ENCODE assay signal across 17 cellular contexts in genomic region chr1:17117451-17118265, GRCh38. TPM values are rescaled to one million over a fixed set of nuclear protein-coding genes. Genes with fewer than 3 reads are reported as not detected.
DNase-seq lines count a peak whose midpoint lies in the region; FAIRE-seq lines count a peak whose summit lies in the region.
"Had no signal": no experiment of that assay in that cellular context is flagged by ENCODE, and none has a peak within 500 bp of the region (broad histone marks: within the 10 kb centered on the region; RNA-seq: fewer than 3 reads in every experiment).

No MANE protein-coding gene starts in this region.

- H2BK120ac ChIP-seq in mesenchymal stem cell (ENCODE audit: low read depth, low read length): no peak overlapping the region

- DNase-seq in NCI-H2171 treated with DMSO at 0.1 percent for 48 hours (lab: John Stamatoyannopoulos, UW) (peak; percentile 46), NCI-H2171 (lab: John Stamatoyannopoulos, UW) (no peak), mesenchymal stem cell (no peak), H7 (no peak), small intestine (no peak), SW 1271 (lab: John Stamatoyannopoulos, UW) (no peak)
- DNase-seq: activated CD4-positive, alpha-beta T cell treated with anti-CD3 and anti-CD28 coated beads, Interleukin-2, amount 10 ng/mL, durations not matched to agents 24 days and 14 days; erythroblast; heart right ventricle; Peyer's patch; T-helper 1 cell had no signal

- no peak overlapping the region for H2BK5ac ChIP-seq in mesenchymal stem cell (ENCODE audit: low read depth, low read length, poor library complexity, severe bottlenecking)

- H2BK12ac ChIP-seq in mesenchymal stem cell (ENCODE audit: low read length in 2 of 2): no peak overlapping the region

- H3K4me3 ChIP-seq in mesenchymal stem cell (ENCODE audit: insufficient read depth in 1 of 2, low read depth in 1 of 2, low read length in 2 of 2) (peak overlapping the region in 1 of 2 experiments; percentile 72), H7 (ENCODE audit: insufficient read depth, low read depth, low read length) (no peak overlapping the region; the same call in 1 of the 2 replicates), small intestine (ENCODE audit: low read depth in 1 of 2, low read length in 2 of 2) (no peak overlapping the region)
- H3K4me3 ChIP-seq: A549, K562 had no signal

- no peak overlapping the region for H4K91ac ChIP-seq in mesenchymal stem cell (ENCODE audit: low read length)

- peak overlapping the region; percentile 84 for H3K27ac ChIP-seq in angular gyrus (ENCODE audit: low read depth, low read length)
- H3K27ac ChIP-seq in mesenchymal stem cell (ENCODE audit: low read length, poor library complexity, severe bottlenecking): no peak overlapping the region
- peak overlapping the region; percentile 85 for H3K27ac ChIP-seq in temporal lobe (ENCODE audit: low read depth, low read length)
- no peak overlapping the region for H3K27ac ChIP-seq in small intestine (ENCODE audit: low read depth in 1 of 2, low read length in 1 of 2)
- H3K27ac ChIP-seq: A549, thoracic aorta had no signal

- no peak overlapping the region for H3K23ac ChIP-seq in mesenchymal stem cell (ENCODE audit: low read length in 2 of 2)

- H2AFZ ChIP-seq in mesenchymal stem cell (ENCODE audit: low read depth, low read length): no peak overlapping the region

- no peaks in the 10 kb centered on the region for H3K79me1 ChIP-seq in mesenchymal stem cell (replicated peaks; ENCODE audit: low read length, poor library complexity, severe bottlenecking)

- H3K9ac ChIP-seq in mesenchymal stem cell (ENCODE audit: low read length): no peak overlapping the region

- no peak for FAIRE-seq in small intestine (lab: Jason Lieb, UNC)
- FAIRE-seq: A549, K562 had no signal

- peaks cover 0 to 22% of the 10 kb centered on the region in 2 experiments for H3K36me3 ChIP-seq in mesenchymal stem cell (ENCODE audit: control insufficient read depth in 1 of 2, insufficient read depth in 2 of 2, low read depth in 1 of 2, low read length in 2 of 2)
- no peaks in the 10 kb centered on the region for H3K36me3 ChIP-seq in H7 (replicated peaks; ENCODE audit: control insufficient read depth, insufficient read depth, low read length)
- H3K36me3 ChIP-seq in small intestine (ENCODE audit: control insufficient read depth in 2 of 2, insufficient read depth in 2 of 2, low read length in 2 of 2): no peaks in the 10 kb centered on the region
- H3K36me3 ChIP-seq: heart right ventricle, Peyer's patch, thoracic aorta had no signal

- no peak overlapping the region for H3K4ac ChIP-seq in mesenchymal stem cell (ENCODE audit: low read depth in 1 of 2, low read length in 2 of 2)

- no peak overlapping the region for H4K8ac ChIP-seq in mesenchymal stem cell (ENCODE audit: low read length)

- no peak overlapping the region for H3K14ac ChIP-seq in mesenchymal stem cell (ENCODE audit: low read length in 2 of 2)

- H2AK5ac ChIP-seq in mesenchymal stem cell (ENCODE audit: low read length, severe bottlenecking): no peak overlapping the region

- H3K4me2 ChIP-seq in mesenchymal stem cell (ENCODE audit: low read length, poor library complexity, severe bottlenecking): peak overlapping the region; percentile 80
- H3K4me2 ChIP-seq: A549 had no signal

- peaks cover 5 to 85% of the 10 kb centered on the region in 2 experiments for H3K27me3 ChIP-seq in mesenchymal stem cell (ENCODE audit: control insufficient read depth in 1 of 2, insufficient read depth in 1 of 2, low read length in 2 of 2)
- peaks cover 32% of the 10 kb centered on the region for H3K27me3 ChIP-seq in H7 (ENCODE audit: control insufficient read depth, insufficient read depth, low read length)
- peaks cover 0 to 5% of the 10 kb centered on the region in 2 donors for H3K27me3 ChIP-seq in small intestine (ENCODE audit: control insufficient read depth in 2 of 2, insufficient read depth in 2 of 2, low read length in 2 of 2)

- H3K9me3 ChIP-seq in mesenchymal stem cell (ENCODE audit: control insufficient read depth, low read length) (no peaks in the 10 kb centered on the region), small intestine (ENCODE audit: control insufficient read depth, low read depth) (no peaks in the 10 kb centered on the region)
- H3K9me3 ChIP-seq: A549, heart right ventricle, Peyer's patch, thoracic aorta had no signal

- H3K18ac ChIP-seq in mesenchymal stem cell (ENCODE audit: low read depth in 1 of 2, low read length in 2 of 2): no peak overlapping the region

- no peak overlapping the region for H2BK15ac ChIP-seq in mesenchymal stem cell (ENCODE audit: low read depth, poor library complexity, severe bottlenecking)

- H3K4me1 ChIP-seq in mesenchymal stem cell (ENCODE audit: control insufficient read depth, insufficient read depth, low read depth, low read length): peaks cover 61% of the 10 kb centered on the region
- H3K4me1 ChIP-seq in small intestine (ENCODE audit: control insufficient read depth in 2 of 2, insufficient read depth in 1 of 2, low read depth in 1 of 2, low read length in 1 of 2): no peaks in the 10 kb centered on the region

- WGBS in mesenchymal stem cell: 74% methylated on average over 13 of the region's 16 CpGs
- 25 to 55% (median 43%) methylated on average over 16 of the region's 16 CpGs for WGBS in small intestine, 3 donors

RNA-seq across cellular contexts. Expression of gene PADI2, which starts 1.6 kb away (rescaled TPM):
- 0.04 TPM for polyA plus RNA-seq in mesenchymal stem cell (2013, experiment 1 of 2)
- polyA plus RNA-seq in mesenchymal stem cell (2013, experiment 2 of 2): 0.03 TPM
- 0.74 TPM for total RNA-seq in temporal lobe
- 2.0 and 2.1 TPM in 2 replicates for total RNA-seq in H7 (2014; rRNA removed; shearing (Covaris generic))
- polyA plus RNA-seq in small intestine: under 1 TPM in 2 of 3 donors, not detected in 1; 0.28 to 0.54 TPM
- total RNA-seq: smooth muscle cell had no signal
- polyA plus RNA-seq: smooth muscle cell had no signal

Comparison
In these comparisons a context has a peak if more than half of its experiments do, and no peak if none do; other contexts are left out.
1. H3K27ac ChIP-seq: peak in angular gyrus (single experiment) and temporal lobe (single experiment); none in mesenchymal stem cell (single experiment) and small intestine (0 of 2).